In genomic region chrX:2672084-2672483, GRCh38 we compare ENCODE assay signal across 21 cellular contexts. TPM values are rescaled to one million over a fixed set of nuclear protein-coding genes. Genes with fewer than 3 reads are reported as not detected.
DNase-seq lines count a peak whose midpoint lies in the region; TF ChIP-seq lines count a peak whose summit lies in the region.
"Had no signal": no experiment of that assay in that cellular context is flagged by ENCODE, and none has a peak within 500 bp of the region (broad histone marks: within the 10 kb centered on the region; RNA-seq: fewer than 3 reads in every experiment).

No MANE protein-coding gene starts in this region.

- H3K9me3 Mint-ChIP-seq in neural crest cell (peaks cover 5% of the 10 kb centered on the region), progenitor cell of endocrine pancreas (ENCODE audit: low read depth) (no peaks in the 10 kb centered on the region)
- H3K9me3 Mint-ChIP-seq: CD4-positive, alpha-beta memory T cell; CD8-positive, alpha-beta memory T cell had no signal

- H3K4me3 Mint-ChIP-seq in neural crest cell (no peak overlapping the region), progenitor cell of endocrine pancreas (ENCODE audit: low read depth) (no peak overlapping the region)
- H3K4me3 Mint-ChIP-seq: CD14-positive monocyte; CD4-positive, alpha-beta memory T cell; CD4-positive, CD25-positive, alpha-beta regulatory T cell; CD8-positive, alpha-beta memory T cell had no signal

- H3K36me3 Mint-ChIP-seq in neural crest cell (ENCODE audit: low read depth): no peaks in the 10 kb centered on the region
- H3K36me3 Mint-ChIP-seq in progenitor cell of endocrine pancreas (ENCODE audit: insufficient read depth): peaks cover 4% of the 10 kb centered on the region
- H3K36me3 Mint-ChIP-seq: CD14-positive monocyte had no signal

- DNase-seq in neural crest cell (ENCODE audit: low read depth, low spot score) (no peak), progenitor cell of endocrine pancreas (ENCODE audit: low spot score, unreplicated experiment) (no peak), GM10248 (ENCODE audit: extremely low spot score) (no peak), NCI-H774 (lab: John Stamatoyannopoulos, UW) (no peak)
- DNase-seq in NK-92 treated with Interleukin-12 subunit alpha and Interleukin-12 subunit beta, amount 100 ng/mL, for 24 hours (lab: John Stamatoyannopoulos, UW): no peak
- DNase-seq: 8988T; ACHN; BE2C; C1 segment of cervical spinal cord; CD4-positive, alpha-beta memory T cell; CD4-positive, CD25-positive, alpha-beta regulatory T cell; CD8-positive, alpha-beta memory T cell; COR-L47; DMS 273 treated with DMSO at 0.1 percent for 48 hours; DMS153; DMS53; DMS79; DND-41; EL; GDM1 had no signal

- CTCF ChIA-PET in GM10248 (lab: Yijun Ruan, JAX): no interaction called here

- H3K4me1 Mint-ChIP-seq in neural crest cell (no peaks in the 10 kb centered on the region), progenitor cell of endocrine pancreas (ENCODE audit: low read depth) (peaks cover 10% of the 10 kb centered on the region)
- H3K4me1 Mint-ChIP-seq: CD4-positive, alpha-beta memory T cell; CD4-positive, CD25-positive, alpha-beta regulatory T cell; CD8-positive, alpha-beta memory T cell had no signal

- POLR2A ChIA-PET in GM10248 (lab: Yijun Ruan, JAX): no interaction called here

- TF ChIP-seq CTCF in neural crest cell (conservative IDR thresholded peaks at IDR 0.05): no peak
- no peak for TF ChIP-seq CTCF in progenitor cell of endocrine pancreas (IDR thresholded peaks at IDR 0.05; ENCODE audit: unreplicated experiment)
- no peak for TF ChIP-seq CTCF in GM10248 (IDR thresholded peaks at IDR 0.05; ENCODE audit: control extremely low read depth, extremely low read depth, low read depth, missing control alignments)

- H3K27ac Mint-ChIP-seq in neural crest cell (ENCODE audit: unreplicated experiment) (peak overlapping the region; percentile 1), progenitor cell of endocrine pancreas (peak overlapping the region; percentile 2)
- H3K27ac Mint-ChIP-seq: CD14-positive monocyte had no signal

- H3K27me3 Mint-ChIP-seq in neural crest cell (ENCODE audit: low read depth) (no peaks in the 10 kb centered on the region), progenitor cell of endocrine pancreas (no peaks in the 10 kb centered on the region)
- H3K27me3 Mint-ChIP-seq: CD4-positive, alpha-beta memory T cell; CD4-positive, CD25-positive, alpha-beta regulatory T cell; CD8-positive, alpha-beta memory T cell had no signal

RNA-seq across cellular contexts. Expression of gene CD99, which starts 19.0 kb away (rescaled TPM):
- total RNA-seq in neural crest cell (158 and 165 TPM in 2 replicates), progenitor cell of endocrine pancreas (328 and 362 TPM in 2 replicates)
